Comparison of ENCODE assay signal across 8 cellular contexts in the genomic region with DNA sequence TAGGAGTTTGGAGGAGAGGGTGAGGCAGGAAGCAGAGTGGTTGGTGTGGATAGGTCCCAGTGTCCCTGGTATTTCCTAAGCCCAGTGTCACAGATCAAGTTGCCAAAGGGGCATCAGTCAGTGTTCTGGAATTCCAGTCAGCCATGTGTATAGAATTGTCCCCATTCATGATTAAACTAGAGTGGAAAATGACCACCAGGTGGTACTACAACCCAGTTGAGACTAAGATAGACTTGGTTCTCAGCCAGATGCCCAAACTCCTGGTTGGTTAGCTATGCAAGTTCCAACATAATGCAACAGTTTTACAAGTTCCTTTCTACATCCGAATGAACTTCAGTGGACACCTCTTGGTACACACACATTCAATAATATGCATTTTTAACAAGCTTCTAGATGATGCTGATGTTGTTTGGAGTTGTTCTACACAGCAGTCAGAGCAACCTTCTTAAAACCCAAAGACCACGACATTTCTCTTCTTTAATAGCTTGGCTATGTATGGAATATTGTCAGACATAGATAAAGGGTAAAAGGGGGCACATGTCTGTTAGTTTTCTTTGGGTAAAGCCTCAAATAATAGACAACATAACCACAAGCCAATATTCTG. TPM values are rescaled to one million over a fixed set of nuclear protein-coding genes. Genes with fewer than 3 reads are reported as not detected.
A peak's percentile ranks its signal among the peaks of the same experiment; 100 is the strongest.
DNase-seq lines count a peak whose midpoint lies in the region; ATAC-seq, FAIRE-seq and TF ChIP-seq lines count a peak whose summit lies in the region.

No MANE protein-coding gene starts in this region.

- no peak overlapping the region for H3K9ac ChIP-seq in GM12878 (ENCODE audit: control insufficient read depth, insufficient read depth, low read length)

- WGBS in GM12878 (ENCODE audit: insufficient coverage, insufficient replicate concordance, low lambda C conversion rate, missing lambda C conversion rate) = 21% methylated on average over 2 of the region's 2 CpGs

- no peak overlapping the region for H3K4me2 ChIP-seq in GM12878 (ENCODE audit: control insufficient read depth, insufficient read depth)

- BruUV-seq in GM12878 (replicated peaks; lab: Mats Ljungman, UMichigan) = no TSS peak

- H3K79me2 ChIP-seq in GM12878 (ENCODE audit: control insufficient read depth, insufficient read depth, low read length) = no peaks in the 10 kb centered on the region

- H3K9me3 ChIP-seq in GM12878 (replicated peaks; ENCODE audit: control insufficient read depth, insufficient read depth, low read length) = no peaks in the 10 kb centered on the region

- no peaks in the 10 kb centered on the region for H3K9me3 Mint-ChIP-seq in immature natural killer cell
- no peaks in the 10 kb centered on the region for H3K9me3 Mint-ChIP-seq in stimulated activated naive B cell treated with anti-CD40 and anti-IgM and Interleukin-4, amounts not matched to agents 10 μg/mL and 1 μg/mL and 100 μg/mL, for 72 hours

- CTCF ChIA-PET in GM12878 (lab: Yijun Ruan, JAX) = interaction anchor here (0.6 to 1.6 kb wide), 11 partner anchors 10 to 411 kb away, joined by 3 to 7 read pairs (median 4); a partner anchor contains a TSS

- TF ChIP-seq POLR2A in GM12878 (IDR thresholded peaks at IDR 0.05; ENCODE audit: low read depth, low read length) = no peak
- no peak for TF ChIP-seq POLR2A in GM18505 (IDR thresholded peaks at IDR 0.05; ENCODE audit: borderline replicate concordance, extremely low read depth, insufficient read depth, insufficient read length)

- no peaks in the 10 kb centered on the region for H3K36me3 Mint-ChIP-seq in immature natural killer cell
- H3K36me3 Mint-ChIP-seq in stimulated activated naive B cell treated with anti-CD40 and anti-IgM and Interleukin-4, amounts not matched to agents 10 μg/mL and 1 μg/mL and 100 μg/mL, for 72 hours = no peaks in the 10 kb centered on the region

- no peak overlapping the region for H3K27ac Mint-ChIP-seq in immature natural killer cell
- no peak overlapping the region for H3K27ac Mint-ChIP-seq in stimulated activated naive B cell treated with anti-CD40 and anti-IgM and Interleukin-4, amounts not matched to agents 10 μg/mL and 1 μg/mL and 100 μg/mL, for 72 hours

- peaks cover 0 to 3% (median 0%) of the 10 kb centered on the region in 3 donors for H3K27me3 Mint-ChIP-seq in immature natural killer cell (ENCODE audit: low read depth in 3 of 3)
- peaks cover 0 to 14% of the 10 kb centered on the region in 2 donors for H3K27me3 Mint-ChIP-seq in stimulated activated naive B cell treated with anti-CD40 and anti-IgM and Interleukin-4, amounts not matched to agents 10 μg/mL and 1 μg/mL and 100 μg/mL, for 72 hours

- H3K4me1 Mint-ChIP-seq in immature natural killer cell = no peaks in the 10 kb centered on the region
- no peaks in the 10 kb centered on the region for H3K4me1 Mint-ChIP-seq in stimulated activated naive B cell treated with anti-CD40 and anti-IgM and Interleukin-4, amounts not matched to agents 10 μg/mL and 1 μg/mL and 100 μg/mL, for 72 hours

- POLR2A ChIA-PET in GM12878 (lab: Charles Lee) = interaction anchor here (0.5 to 0.6 kb wide), 2 partner anchors 12 to 414 kb away, joined by 3 to 5 read pairs; no protein-coding TSS in a partner anchor

- H3K27me3 ChIP-seq in GM12878 (replicated peaks in 1 of 2; ENCODE audit: control insufficient read depth in 2 of 2, insufficient read depth in 2 of 2, low read length in 1 of 2) = no peaks in the 10 kb centered on the region

- no peak overlapping the region for H3K27ac ChIP-seq in GM12878 (ENCODE audit: control insufficient read depth, insufficient read depth)

- ATAC-seq in HG03457 (IDR thresholded peaks at IDR 0.05; ENCODE audit: unreplicated experiment) = peak; percentile 53
- ATAC-seq in GM12878 = peak; percentile 88
- peak; percentile 71 to 73 for ATAC-seq in stimulated activated naive B cell treated with anti-CD40 and anti-IgM and Interleukin-4, amounts not matched to agents 10 μg/mL and 1 μg/mL and 100 μg/mL, for 72 hours (replicated peaks)
- ATAC-seq in GM18505 (IDR thresholded peaks at IDR 0.05; ENCODE audit: unreplicated experiment) = no peak

- peak; percentile 49 to 68 (median 50); a peak in 4 of 6 replicates for TF ChIP-seq CTCF in GM12878 (IDR thresholded peaks at IDR 0.05 in 2 of 3, conservative IDR thresholded peaks at IDR 0.05 in 1 of 3; ENCODE audit: control insufficient read depth in 2 of 3, extremely low read depth in 1 of 3, insufficient read depth in 1 of 3, low read depth in 3 of 3, low read length in 3 of 3)

- RAD21 ChIA-PET in GM12878 (lab: Charles Lee; ENCODE audit: unreplicated experiment) = interaction anchor here (0.8 to 1.1 kb wide), 2 partner anchors 74 to 205 kb away, joined by 3 to 4 read pairs; no protein-coding TSS in a partner anchor

- peak; percentile 38 for FAIRE-seq in GM12878 (lab: Jason Lieb, UNC)

- no peak overlapping the region for H3K4me3 Mint-ChIP-seq in immature natural killer cell
- no peak overlapping the region for H3K4me3 Mint-ChIP-seq in stimulated activated naive B cell treated with anti-CD40 and anti-IgM and Interleukin-4, amounts not matched to agents 10 μg/mL and 1 μg/mL and 100 μg/mL, for 72 hours

- TF ChIP-seq RAD21 in GM12878 (IDR thresholded peaks at IDR 0.05; ENCODE audit: insufficient read depth, low read depth, low read length) = peak; percentile 59

- no peak overlapping the region for H2AFZ ChIP-seq in GM12878 (ENCODE audit: control insufficient read depth, low read depth, low read length)

- in situ Hi-C loops in GM12878 (cut with MboI) = no loop called here

- intact Hi-C loops in GM12878 (cut with micrococcal nuclease; ENCODE audit: unreplicated experiment) = loop anchor here (2.0 to 10.0 kb wide), 4 partner anchors 95 to 406 kb away; no protein-coding TSS in a partner anchor

- no peaks in the 10 kb centered on the region for H3K36me3 ChIP-seq in GM12878 (ENCODE audit: control insufficient read depth in 2 of 2, insufficient read depth in 2 of 2, low read length in 1 of 2)

- SMC1A ChIA-PET in GM12878 (lab: Charles Lee; ENCODE audit: uncharacterized antibody, unreplicated experiment) = interaction anchor here (1.1 to 2.0 kb wide), 2 partner anchors 10 to 397 kb away, joined by 4 to 6 read pairs; no protein-coding TSS in a partner anchor

- no peak for TF ChIP-seq EP300 in GM12878 (IDR thresholded peaks at IDR 0.05; ENCODE audit: borderline replicate concordance in 1 of 2, control insufficient read depth in 1 of 2, low read depth in 2 of 2, low read length in 2 of 2)

- DNase-seq in AG08396 (ENCODE audit: low spot score) (peak; percentile 59), GM04504 (ENCODE audit: low read depth) (peak; percentile 62), NCI-H510A treated with DMSO at 0.1 percent for 48 hours (lab: John Stamatoyannopoulos, UW) (peak; percentile 29), GM12878 (ENCODE audit: low read depth, low spot score) (no peak), immature natural killer cell (peak in 2 of 3 donors; percentile 23 to 45)
- no peak for DNase-seq in stimulated activated naive B cell treated with anti-CD40 and anti-IgM and Interleukin-4, amounts not matched to agents 10 μg/mL and 1 μg/mL and 100 μg/mL, for 72 hours

- H3K4me3 ChIP-seq in GM12878 = no peak overlapping the region

- no peaks in the 10 kb centered on the region for H3K4me1 ChIP-seq in GM12878 (ENCODE audit: control insufficient read depth, insufficient read depth, low read length)

- H4K20me1 ChIP-seq in GM12878 (ENCODE audit: control insufficient read depth, insufficient read depth) = no peaks in the 10 kb centered on the region

TF ChIP-seq in GM12878, 131 proteins besides CTCF, POLR2A, EP300 and RAD21 (continues in another document):
- peak in 1 of 2 experiments; percentile 12; a peak in 1 of 4 replicates for TF ChIP-seq IKZF2 (IDR thresholded peaks at IDR 0.05)
- TF ChIP-seq NRF1 (conservative IDR thresholded peaks at IDR 0.05; ENCODE audit: low read depth, low read length) = no peak
- TF ChIP-seq YY1 (IDR thresholded peaks at IDR 0.05; ENCODE audit: low read depth, low read length) = 0 out of 2 replicates have a peak, but pooled peaks have one; percentile 16
- no peak for TF ChIP-seq KLF5 (IDR thresholded peaks at IDR 0.05; ENCODE audit: partially characterized antibody)

RNA-seq across cellular contexts. Expression of a gene that starts 8.4 kb away (rescaled TPM):
- 131 and 132 TPM in 2 replicates for total RNA-seq in GM12878 (2013; cell fraction: nucleolus; rRNA removed)
- total RNA-seq in GM12878 (2014; rRNA removed) (33.5 and 33.6 TPM in 2 replicates), GM12878 (2014; rRNA removed; fragmentation: Illumina TruSeq; extraction: Trizol) (41.5 and 42.1 TPM in 2 replicates), GM12878 (2021) (27.9 and 34.1 TPM in 2 replicates)
- polyA plus RNA-seq in GM12878 (2011; ENCODE audit: low read depth) = 5.1 TPM
- polyA plus RNA-seq in GM12878 (2011; rRNA removed) (34.0 and 51.8 TPM in 2 replicates), GM12878 (2014; fragmentation: Illumina TruSeq; extraction: Trizol) (23.8 and 35.8 TPM in 2 replicates), GM12878 (2014; fragmentation: Nextera tagmentation; extraction: Ambion mirVana) (10 to 100 TPM; 25.8 to 29.0 TPM), GM12878 (2014; rRNA removed) (19.3 and 21.0 TPM in 2 replicates), GM12878 (2016; fragmentation: Nextera tagmentation; extraction: Ambion mirVana) (10 to 100 TPM; 28.2 to 31.3 TPM), immature natural killer cell (10 to 100 TPM in 2 of 3 donors, 1 to 10 TPM in 1; 9.8 to 14.4 (median 10.1) TPM)
- 7.0 and 7.4 TPM in 2 replicates for polyA plus RNA-seq in GM12878 (2011; cell fraction: cytosol; rRNA removed)
- polyA plus RNA-seq in GM12878 (2011; cell fraction: nucleus; rRNA removed) = 41.2 and 79.2 TPM in 2 replicates
- 12.4 and 13.5 TPM in 2 replicates for polyA plus RNA-seq in GM12878 (2012)
- polyA minus RNA-seq in GM12878 (2011; rRNA and poly(A)+ RNA removed) = 37.0 and 50.8 TPM in 2 replicates
- polyA minus RNA-seq in GM12878 (2011; cell fraction: cytosol; rRNA and poly(A)+ RNA removed) = 14.0 and 14.2 TPM in 2 replicates
- 32.3 and 64.6 TPM in 2 replicates for polyA minus RNA-seq in GM12878 (2011; cell fraction: nucleus; rRNA and poly(A)+ RNA removed)

RNA-seq across cellular contexts. Expression of a gene that starts 9.3 kb away (rescaled TPM):
- total RNA-seq in GM12878 (2013; cell fraction: nucleolus; rRNA removed) = 5.9 TPM in 2 replicates
- total RNA-seq in GM12878 (2014; rRNA removed) (1.6 and 2.0 TPM in 2 replicates), GM12878 (2014; rRNA removed; fragmentation: Illumina TruSeq; extraction: Trizol) (2.0 and 2.5 TPM in 2 replicates), GM12878 (2021) (1.5 and 1.6 TPM in 2 replicates)
- polyA plus RNA-seq in GM12878 (2011; ENCODE audit: low read depth) = 0.52 TPM
- polyA plus RNA-seq in GM12878 (2011; rRNA removed) (11.7 and 18.0 TPM in 2 replicates), GM12878 (2014; fragmentation: Illumina TruSeq; extraction: Trizol) (2.2 and 4.2 TPM in 2 replicates), GM12878 (2014; fragmentation: Nextera tagmentation; extraction: Ambion mirVana) (1 to 10 TPM; 1.2 TPM), GM12878 (2014; rRNA removed) (0.78 and 1.4 TPM in 2 replicates), GM12878 (2016; fragmentation: Nextera tagmentation; extraction: Ambion mirVana) (1 to 10 TPM in 1 of 2 experiments, under 1 TPM in 1; 0.59 to 1.7 TPM), immature natural killer cell (1 to 10 TPM; 1.9 to 6.2 (median 5.4) TPM)
- polyA plus RNA-seq in GM12878 (2011; cell fraction: cytosol; rRNA removed) = 4.1 and 6.3 TPM in 2 replicates
- 4.0 and 4.5 TPM in 2 replicates for polyA plus RNA-seq in GM12878 (2011; cell fraction: nucleus; rRNA removed)
- polyA plus RNA-seq in GM12878 (2012) = 0.45 and 0.76 TPM in 2 replicates
- polyA minus RNA-seq in GM12878 (2011; rRNA and poly(A)+ RNA removed) = 9.8 and 13.0 TPM in 2 replicates
- 4.2 and 4.8 TPM in 2 replicates for polyA minus RNA-seq in GM12878 (2011; cell fraction: cytosol; rRNA and poly(A)+ RNA removed)
- polyA minus RNA-seq in GM12878 (2011; cell fraction: nucleus; rRNA and poly(A)+ RNA removed) = 2.9 and 3.5 TPM in 2 replicates

Comparison
In these comparisons a context has a peak if more than half of its experiments do, and no peak if none do; other contexts are left out.
1. DNase-seq: peak in AG08396 (single experiment), GM04504 (single experiment), NCI-H510A treated with DMSO at 0.1 percent for 48 hours (single experiment) and immature natural killer cell (2 of 3); none in GM12878 (single experiment) and stimulated activated naive B cell treated with anti-CD40 and anti-IgM and Interleukin-4, amounts not matched to agents 10 μg/mL and 1 μg/mL and 100 μg/mL, for 72 hours (single experiment).